14 cellular contexts compared by ENCODE assay signal in the genomic region with DNA sequence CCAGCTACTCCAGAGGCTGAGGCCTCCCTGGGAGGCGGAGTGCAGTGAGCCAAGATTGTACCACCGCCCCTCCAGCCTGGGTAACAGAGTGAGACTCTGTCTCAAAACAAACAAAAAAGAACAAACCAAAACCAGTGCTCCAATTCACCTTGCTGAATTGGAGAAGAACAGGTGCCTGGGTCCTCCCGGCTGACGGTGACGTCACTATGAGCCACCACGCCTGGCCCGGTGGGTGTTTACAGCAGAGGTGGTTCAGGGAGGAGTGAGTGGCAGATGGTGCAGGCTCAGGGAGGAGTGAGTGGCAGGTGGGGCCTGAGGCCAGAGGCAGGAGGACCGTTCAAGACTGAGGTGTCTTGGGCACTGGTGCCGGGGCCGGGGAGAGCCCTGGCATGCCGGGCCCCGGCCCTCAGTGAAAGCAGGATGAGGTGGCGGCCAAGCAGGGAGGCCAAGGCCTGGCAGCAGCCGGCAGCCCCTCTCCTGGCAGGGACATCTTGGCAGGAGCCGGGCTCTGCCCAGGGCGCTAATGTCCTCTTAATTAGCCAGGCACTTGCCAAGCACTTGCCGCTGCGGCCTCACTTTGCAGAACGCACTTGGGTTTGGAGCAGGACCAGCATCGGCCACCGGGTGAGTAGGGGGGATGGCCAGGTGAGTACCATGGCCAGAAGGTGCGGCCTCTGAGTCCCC. TPM values are rescaled to one million over a fixed set of nuclear protein-coding genes. Genes with fewer than 3 reads are reported as not detected.
DNase-seq lines count a peak whose midpoint lies in the region; ATAC-seq and TF ChIP-seq lines count a peak whose summit lies in the region.
"Had no signal": no experiment of that assay in that cellular context is flagged by ENCODE, and none has a peak within 500 bp of the region (broad histone marks: within the 10 kb centered on the region; RNA-seq: fewer than 3 reads in every experiment).

No MANE protein-coding gene starts in this region.

- ATAC-seq in PC-3 (peak; percentile 81), GM18498 (IDR thresholded peaks at IDR 0.05; ENCODE audit: unreplicated experiment) (no peak)
- ATAC-seq: naive thymus-derived CD4-positive, alpha-beta T cell; sciatic nerve had no signal

- H3K4me3 ChIP-seq in PC-3 (ENCODE audit: low read length): no peak overlapping the region

- no peaks in the 10 kb centered on the region for H3F3A ChIP-seq in PC-3 (ENCODE audit: low read length, unreplicated experiment)

- H4K20me1 ChIP-seq in PC-3 (ENCODE audit: low read length): no peaks in the 10 kb centered on the region

- H3K9ac ChIP-seq in PC-3 (ENCODE audit: low read length): no peak overlapping the region

- H3K27ac ChIP-seq in PC-3 (ENCODE audit: low read length): no peak overlapping the region

- peak overlapping the region; percentile 38 for H3K4me3 Mint-ChIP-seq in neural crest cell
- H3K4me3 Mint-ChIP-seq: activated CD4-positive, alpha-beta memory T cell treated with anti-CD3 and anti-CD28 coated beads for 36 hours; CD4-positive, alpha-beta T cell; naive thymus-derived CD4-positive, alpha-beta T cell had no signal

- H3K9me3 ChIP-seq in PC-3 (ENCODE audit: low read length): no peaks in the 10 kb centered on the region

- peaks cover 3% of the 10 kb centered on the region for H3K4me1 ChIP-seq in PC-3 (ENCODE audit: insufficient read depth, low read length)

- no peak overlapping the region for H3K27ac Mint-ChIP-seq in neural crest cell (ENCODE audit: unreplicated experiment)
- H3K27ac Mint-ChIP-seq: activated CD4-positive, alpha-beta memory T cell treated with anti-CD3 and anti-CD28 coated beads for 36 hours; CD4-positive, alpha-beta T cell; naive thymus-derived CD4-positive, alpha-beta T cell had no signal

- H3K36me3 Mint-ChIP-seq in neural crest cell (ENCODE audit: low read depth): no peaks in the 10 kb centered on the region
- H3K36me3 Mint-ChIP-seq: activated CD4-positive, alpha-beta memory T cell treated with anti-CD3 and anti-CD28 coated beads for 36 hours; naive thymus-derived CD4-positive, alpha-beta T cell had no signal

- POLR2A ChIA-PET in PC-3 (lab: Charles Lee; ENCODE audit: unreplicated experiment): no interaction called here

- H3K4me2 ChIP-seq in PC-3 (ENCODE audit: low read length): no peak overlapping the region

- no peaks in the 10 kb centered on the region for H3K9me2 ChIP-seq in PC-3 (replicated peaks; ENCODE audit: low read length)

- no peaks in the 10 kb centered on the region for H3K36me3 ChIP-seq in PC-3 (ENCODE audit: low read depth, low read length)

- BruUV-seq in PC-3 (replicated peaks; lab: Mats Ljungman, UMichigan): no TSS peak

- H3K9me3 Mint-ChIP-seq in neural crest cell: no peaks in the 10 kb centered on the region
- H3K9me3 Mint-ChIP-seq: activated CD4-positive, alpha-beta memory T cell treated with anti-CD3 and anti-CD28 coated beads for 36 hours; CD4-positive, alpha-beta T cell; naive thymus-derived CD4-positive, alpha-beta T cell had no signal

- peaks cover 12% of the 10 kb centered on the region for H3K4me1 Mint-ChIP-seq in neural crest cell

- no peaks in the 10 kb centered on the region for H3K79me2 ChIP-seq in PC-3 (ENCODE audit: low read length)

- TF ChIP-seq CTCF in PC-3 (conservative IDR thresholded peaks at IDR 0.05; ENCODE audit: low read depth, low read length) (no peak), neural crest cell (conservative IDR thresholded peaks at IDR 0.05) (no peak)

- H3K27me3 ChIP-seq in PC-3 (ENCODE audit: low read length): no peaks in the 10 kb centered on the region

- intact Hi-C loops in PC-3 (cut with micrococcal nuclease): no loop called here

- DNase-seq in Daoy (ENCODE audit: low read depth) (peak; percentile 15), NCI-H146 treated with DMSO at 0.1 percent for 48 hours (lab: John Stamatoyannopoulos, UW; ENCODE audit: unreplicated experiment) (peak; percentile 49), PC-3 (peak; percentile 61), neural crest cell (ENCODE audit: low read depth, low spot score) (no peak), HuH-7 (ENCODE audit: low spot score) (no peak), NCI-H187 treated with DMSO at 0.1 percent for 48 hours (lab: John Stamatoyannopoulos, UW) (no peak)
- DNase-seq: activated CD4-positive, alpha-beta memory T cell treated with anti-CD3 and anti-CD28 coated beads for 36 hours; activated effector memory CD4-positive, alpha-beta T cell treated with anti-CD3 and anti-CD28 coated beads, Interleukin-2, amount 50 U/mL, for 16 hours; CD4-positive, alpha-beta T cell; left cardiac atrium; naive thymus-derived CD4-positive, alpha-beta T cell; T-helper 1 cell had no signal

- no peak overlapping the region for H2AFZ ChIP-seq in PC-3 (ENCODE audit: low read length)

- H3K27me3 Mint-ChIP-seq in neural crest cell (ENCODE audit: low read depth): peaks cover 4% of the 10 kb centered on the region

- CTCF ChIA-PET in PC-3 (lab: Charles Lee): no interaction called here

RNA-seq across cellular contexts. Expression of a gene that starts 6.2 kb away (rescaled TPM):
- total RNA-seq in Daoy (2014; rRNA removed; shearing (Covaris generic)): 269 and 276 TPM in 2 replicates
- total RNA-seq in PC-3 (2014; rRNA removed) (318 and 403 TPM in 2 replicates), neural crest cell (398 and 416 TPM in 2 replicates)

RNA-seq across cellular contexts. Expression of a gene that starts 56.0 kb away (rescaled TPM):
- 4,153 and 5,023 TPM in 2 replicates for total RNA-seq in Daoy (2014; rRNA removed; shearing (Covaris generic))
- 1,825 and 2,289 TPM in 2 replicates for total RNA-seq in PC-3 (2014; rRNA removed)
- 4,381 and 4,551 TPM in 2 replicates for total RNA-seq in neural crest cell

Comparison
In these comparisons a context has a peak if more than half of its experiments do, and no peak if none do; other contexts are left out.
1. DNase-seq: peak in Daoy (single experiment), NCI-H146 treated with DMSO at 0.1 percent for 48 hours (single experiment) and PC-3 (single experiment); none in neural crest cell (single experiment), HuH-7 (single experiment) and NCI-H187 treated with DMSO at 0.1 percent for 48 hours (single experiment).